Comparison of ENCODE assay signal across 1 cellular context in the genomic region with DNA sequence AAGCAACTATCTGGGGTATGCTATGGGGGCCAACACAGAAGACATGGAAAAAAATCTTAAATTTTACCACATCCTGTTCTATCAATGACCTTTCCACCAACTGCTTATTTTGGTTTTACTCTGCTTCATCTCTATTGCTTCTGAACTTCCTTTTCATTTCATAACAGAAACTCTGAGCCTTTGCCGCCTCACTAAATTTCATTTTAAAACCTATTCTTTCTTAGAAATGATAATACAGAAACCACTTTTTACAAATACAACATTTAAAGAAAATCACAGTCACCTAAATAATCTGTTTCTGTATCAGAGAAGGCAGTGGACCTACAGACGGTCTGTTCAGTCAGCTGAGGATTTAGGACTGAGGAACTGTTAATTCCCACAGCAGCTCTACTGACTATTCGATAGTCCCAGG.
TF ChIP-seq lines count a peak whose summit lies in the region.

No MANE protein-coding gene starts in this region.

TF ChIP-seq in GM12878, 131 proteins besides CTCF, POLR2A, EP300 and RAD21 (continued from another document and continues in another):
- TF ChIP-seq ZBTB4 (CRISPR knock-in tag; IDR thresholded peaks at IDR 0.05) (no peak), PAX8 (IDR thresholded peaks at IDR 0.05) (no peak), RCOR1 (conservative IDR thresholded peaks at IDR 0.05; ENCODE audit: low read depth, low read length) (no peak), CEBPZ (IDR thresholded peaks at IDR 0.05; ENCODE audit: low read depth, low read length) (no peak), EGR1 (IDR thresholded peaks at IDR 0.05; ENCODE audit: borderline replicate concordance in 1 of 2, low read depth in 2 of 2, low read length in 2 of 2) (no peak), NFXL1 (IDR thresholded peaks at IDR 0.05; ENCODE audit: borderline replicate concordance) (no peak), CBFB (IDR thresholded peaks at IDR 0.05; ENCODE audit: low read depth) (no peak), RBBP5 (conservative IDR thresholded peaks at IDR 0.05) (no peak), SMAD5 (IDR thresholded peaks at IDR 0.05; ENCODE audit: low read depth) (no peak), MTA3 (IDR thresholded peaks at IDR 0.05; ENCODE audit: borderline replicate concordance, low read length) (no peak), TCF7 (IDR thresholded peaks at IDR 0.05; ENCODE audit: borderline replicate concordance) (no peak), KAT2A (conservative IDR thresholded peaks at IDR 0.05; ENCODE audit: control insufficient read depth, low read depth, low read length) (no peak), RAD51 (IDR thresholded peaks at IDR 0.05) (no peak), KDM1A (IDR thresholded peaks at IDR 0.05; ENCODE audit: borderline replicate concordance) (no peak), ZBTB11 (CRISPR knock-in tag; IDR thresholded peaks at IDR 0.05) (no peak), NR2F1 (conservative IDR thresholded peaks at IDR 0.05) (peak; percentile 76), EED (IDR thresholded peaks at IDR 0.05; ENCODE audit: low read depth) (no peak), ATF7 (IDR thresholded peaks at IDR 0.05; ENCODE audit: low read depth) (no peak; the same call in 1 of the 2 replicates), SREBF1 (IDR thresholded peaks at IDR 0.05; ENCODE audit: low read length) (no peak), SREBF2 (IDR thresholded peaks at IDR 0.05; ENCODE audit: low read length) (no peak), FOS (IDR thresholded peaks at IDR 0.05; ENCODE audit: borderline replicate concordance, extremely low read depth, insufficient read length) (no peak), ZZZ3 (IDR thresholded peaks at IDR 0.05; ENCODE audit: control insufficient read depth, insufficient read length, low read depth) (no peak), SMC3 (IDR thresholded peaks at IDR 0.05; ENCODE audit: borderline replicate concordance, low read length) (no peak), PML (IDR thresholded peaks at IDR 0.05; ENCODE audit: low read length) (no peak), NFIC (IDR thresholded peaks at IDR 0.05; ENCODE audit: low read depth, low read length) (peak; percentile 83), SUPT20H (IDR thresholded peaks at IDR 0.05; ENCODE audit: borderline replicate concordance, control insufficient read depth, low read depth, low read length) (no peak), PRDM15 (CRISPR knock-in tag; IDR thresholded peaks at IDR 0.05) (no peak), STAT3 (IDR thresholded peaks at IDR 0.05; ENCODE audit: low read depth, low read length) (no peak), GATAD2B (conservative IDR thresholded peaks at IDR 0.05; ENCODE audit: low read depth) (no peak), CBX3 (IDR thresholded peaks at IDR 0.05; ENCODE audit: borderline replicate concordance, low read depth) (no peak), NFYA (IDR thresholded peaks at IDR 0.05; ENCODE audit: borderline replicate concordance, low read depth, low read length) (no peak), IKZF2 (IDR thresholded peaks at IDR 0.05) (peak; percentile 13 to 26; a peak in 2 of 4 replicates)
- TF ChIP-seq, protein P1, sequence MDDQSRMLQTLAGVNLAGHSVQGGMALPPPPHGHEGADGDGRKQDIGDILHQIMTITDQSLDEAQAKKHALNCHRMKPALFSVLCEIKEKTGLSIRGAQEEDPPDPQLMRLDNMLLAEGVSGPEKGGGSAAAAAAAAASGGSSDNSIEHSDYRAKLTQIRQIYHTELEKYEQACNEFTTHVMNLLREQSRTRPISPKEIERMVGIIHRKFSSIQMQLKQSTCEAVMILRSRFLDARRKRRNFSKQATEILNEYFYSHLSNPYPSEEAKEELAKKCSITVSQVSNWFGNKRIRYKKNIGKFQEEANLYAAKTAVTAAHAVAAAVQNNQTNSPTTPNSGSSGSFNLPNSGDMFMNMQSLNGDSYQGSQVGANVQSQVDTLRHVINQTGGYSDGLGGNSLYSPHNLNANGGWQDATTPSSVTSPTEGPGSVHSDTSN (IDR thresholded peaks at IDR 0.05; ENCODE audit: insufficient replicate concordance, low read depth, low read length): no peak
- TF ChIP-seq, protein P2, sequence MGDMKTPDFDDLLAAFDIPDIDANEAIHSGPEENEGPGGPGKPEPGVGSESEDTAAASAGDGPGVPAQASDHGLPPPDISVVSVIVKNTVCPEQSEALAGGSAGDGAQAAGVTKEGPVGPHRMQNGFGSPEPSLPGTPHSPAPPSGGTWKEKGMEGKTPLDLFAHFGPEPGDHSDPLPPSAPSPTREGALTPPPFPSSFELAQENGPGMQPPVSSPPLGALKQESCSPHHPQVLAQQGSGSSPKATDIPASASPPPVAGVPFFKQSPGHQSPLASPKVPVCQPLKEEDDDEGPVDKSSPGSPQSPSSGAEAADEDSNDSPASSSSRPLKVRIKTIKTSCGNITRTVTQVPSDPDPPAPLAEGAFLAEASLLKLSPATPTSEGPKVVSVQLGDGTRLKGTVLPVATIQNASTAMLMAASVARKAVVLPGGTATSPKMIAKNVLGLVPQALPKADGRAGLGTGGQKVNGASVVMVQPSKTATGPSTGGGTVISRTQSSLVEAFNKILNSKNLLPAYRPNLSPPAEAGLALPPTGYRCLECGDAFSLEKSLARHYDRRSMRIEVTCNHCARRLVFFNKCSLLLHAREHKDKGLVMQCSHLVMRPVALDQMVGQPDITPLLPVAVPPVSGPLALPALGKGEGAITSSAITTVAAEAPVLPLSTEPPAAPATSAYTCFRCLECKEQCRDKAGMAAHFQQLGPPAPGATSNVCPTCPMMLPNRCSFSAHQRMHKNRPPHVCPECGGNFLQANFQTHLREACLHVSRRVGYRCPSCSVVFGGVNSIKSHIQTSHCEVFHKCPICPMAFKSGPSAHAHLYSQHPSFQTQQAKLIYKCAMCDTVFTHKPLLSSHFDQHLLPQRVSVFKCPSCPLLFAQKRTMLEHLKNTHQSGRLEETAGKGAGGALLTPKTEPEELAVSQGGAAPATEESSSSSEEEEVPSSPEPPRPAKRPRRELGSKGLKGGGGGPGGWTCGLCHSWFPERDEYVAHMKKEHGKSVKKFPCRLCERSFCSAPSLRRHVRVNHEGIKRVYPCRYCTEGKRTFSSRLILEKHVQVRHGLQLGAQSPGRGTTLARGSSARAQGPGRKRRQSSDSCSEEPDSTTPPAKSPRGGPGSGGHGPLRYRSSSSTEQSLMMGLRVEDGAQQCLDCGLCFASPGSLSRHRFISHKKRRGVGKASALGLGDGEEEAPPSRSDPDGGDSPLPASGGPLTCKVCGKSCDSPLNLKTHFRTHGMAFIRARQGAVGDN (IDR thresholded peaks at IDR 0.05): no peak
